Comparison of ENCODE assay signal across 16 cellular contexts in genomic region chr12:15837141-15837781, GRCh38. TPM values are rescaled to one million over a fixed set of nuclear protein-coding genes. Genes with fewer than 3 reads are reported as not detected.
DNase-seq lines count a peak whose midpoint lies in the region; ATAC-seq, FAIRE-seq and TF ChIP-seq lines count a peak whose summit lies in the region.
"Had no signal": no experiment of that assay in that cellular context is flagged by ENCODE, and none has a peak within 500 bp of the region (broad histone marks: within the 10 kb centered on the region; RNA-seq: fewer than 3 reads in every experiment).

No MANE protein-coding gene starts in this region.

- peaks cover 12% of the 10 kb centered on the region for H3K4me1 Mint-ChIP-seq in astrocyte (ENCODE audit: low read depth, unreplicated experiment)
- H3K4me1 Mint-ChIP-seq: central memory CD8-positive, alpha-beta T cell had no signal

- peak; percentile 94 for FAIRE-seq in astrocyte (lab: Jason Lieb, UNC)
- FAIRE-seq in pancreas (lab: Jason Lieb, UNC), result no peak

- no peaks in the 10 kb centered on the region for H3K27me3 Mint-ChIP-seq in astrocyte (ENCODE audit: low read depth, unreplicated experiment)

- no peaks in the 10 kb centered on the region for H3K79me2 ChIP-seq in astrocyte (ENCODE audit: insufficient read depth, low read length)

- H3K4me1 ChIP-seq in astrocyte (ENCODE audit: insufficient read depth, low read length) (no peaks in the 10 kb centered on the region), pancreas (no peaks in the 10 kb centered on the region), body of pancreas (no peaks in the 10 kb centered on the region)
- H3K4me1 ChIP-seq: BLaER1, psoas muscle had no signal

- no peaks in the 10 kb centered on the region for H3K9me3 Mint-ChIP-seq in astrocyte (ENCODE audit: unreplicated experiment)
- H3K9me3 Mint-ChIP-seq: central memory CD8-positive, alpha-beta T cell had no signal

- no peak overlapping the region for H3K4me3 ChIP-seq in astrocyte (ENCODE audit: insufficient read depth, low read depth, low read length)
- H3K4me3 ChIP-seq in foreskin fibroblast (ENCODE audit: low read depth in 1 of 2, low read length in 2 of 2), result no peak overlapping the region
- H3K4me3 ChIP-seq in pancreas, result no peak overlapping the region
- H3K4me3 ChIP-seq in body of pancreas, result no peak overlapping the region
- H3K4me3 ChIP-seq: BLaER1, psoas muscle had no signal

- ATAC-seq in pancreas (peak in 3 of 4 donors; percentile 12 to 57 (median 51)), GM18517 (IDR thresholded peaks at IDR 0.05; ENCODE audit: unreplicated experiment) (no peak), body of pancreas (no peak)
- ATAC-seq: left lobe of liver had no signal

- TF ChIP-seq POLR2A in body of pancreas (IDR thresholded peaks at IDR 0.05), result no peak

- intact Hi-C loops in pancreas (cut with DNase I) (no loop called here), body of pancreas (cut with DNase I) (no loop called here)

- no peaks in the 10 kb centered on the region for H3K36me3 ChIP-seq in astrocyte (ENCODE audit: insufficient read depth, low read length)
- no peaks in the 10 kb centered on the region for H3K36me3 ChIP-seq in pancreas
- H3K36me3 ChIP-seq in body of pancreas (replicated peaks in 1 of 2; ENCODE audit: insufficient read depth in 1 of 2, low read depth in 2 of 2), result no peaks in the 10 kb centered on the region
- H3K36me3 ChIP-seq: BLaER1 had no signal

- H3K4me3 Mint-ChIP-seq in astrocyte (ENCODE audit: unreplicated experiment), result no peak overlapping the region
- H3K4me3 Mint-ChIP-seq: central memory CD8-positive, alpha-beta T cell had no signal

- peak overlapping the region; percentile 15 for H3K27ac ChIP-seq in astrocyte (ENCODE audit: low read depth, low read length)
- H3K27ac ChIP-seq in pancreas, result no peak overlapping the region
- H3K27ac ChIP-seq in body of pancreas, result no peak overlapping the region
- H3K27ac ChIP-seq: BLaER1, KMS-11, psoas muscle had no signal

- H4K20me1 ChIP-seq in astrocyte (ENCODE audit: insufficient read depth, low read length), result no peaks in the 10 kb centered on the region
- H4K20me1 ChIP-seq: BLaER1 had no signal

- H3K9me3 ChIP-seq in astrocyte (ENCODE audit: insufficient read depth, low read depth, low read length), result no peaks in the 10 kb centered on the region
- no peaks in the 10 kb centered on the region for H3K9me3 ChIP-seq in pancreas
- H3K9me3 ChIP-seq in body of pancreas, result no peaks in the 10 kb centered on the region
- H3K9me3 ChIP-seq: BLaER1, psoas muscle had no signal

- H3K36me3 Mint-ChIP-seq in astrocyte (ENCODE audit: low read depth, unreplicated experiment), result no peaks in the 10 kb centered on the region

- peak overlapping the region; percentile 47 for H3K4me2 ChIP-seq in astrocyte (ENCODE audit: low read length)
- H3K4me2 ChIP-seq: BLaER1, KMS-11 had no signal

- H2AFZ ChIP-seq in astrocyte (ENCODE audit: low read depth, low read length), result peak overlapping the region; percentile 55

- no peak overlapping the region for H3K27ac Mint-ChIP-seq in astrocyte (ENCODE audit: unreplicated experiment)

- no peak for TF ChIP-seq CTCF in astrocyte (IDR thresholded peaks at IDR 0.05; ENCODE audit: insufficient read depth, low read depth, low read length)
- no peak for TF ChIP-seq CTCF in foreskin fibroblast (IDR thresholded peaks at IDR 0.05; ENCODE audit: low read depth, low read length)
- TF ChIP-seq CTCF in pancreas (IDR thresholded peaks at IDR 0.05), result no peak
- no peak for TF ChIP-seq CTCF in body of pancreas (IDR thresholded peaks at IDR 0.05)

- H3K9ac ChIP-seq in astrocyte (ENCODE audit: low read length), result no peak overlapping the region
- H3K9ac ChIP-seq: BLaER1, KMS-11 had no signal

- WGBS in pancreas, 2 donors, result 73 to 82% methylated on average over 5 of the region's 5 CpGs
- WGBS in body of pancreas, 2 donors, result 78 to 90% methylated on average over 5 of the region's 5 CpGs

- H3K27me3 ChIP-seq in astrocyte (ENCODE audit: insufficient read depth, low read length) (no peaks in the 10 kb centered on the region), pancreas (no peaks in the 10 kb centered on the region), body of pancreas (no peaks in the 10 kb centered on the region)
- H3K27me3 ChIP-seq: BLaER1 had no signal

- peak; percentile 93 for DNase-seq in EH (ENCODE audit: low read depth)
- peak; percentile 92 for DNase-seq in astrocyte (ENCODE audit: low read depth)
- peak; percentile 47 to 67 for DNase-seq in foreskin fibroblast
- DNase-seq in pancreas, result no peak
- DNase-seq in stimulated activated CD4-positive, alpha-beta T cell treated with anti-CD3 and anti-CD28 coated beads, Interleukin-4, amount 100 ng/mL, for 24 hours, result no peak
- DNase-seq in body of pancreas, result no peak
- DNase-seq in SW480 (ENCODE audit: low spot score), result no peak
- DNase-seq: activated naive CD4-positive, alpha-beta T cell; DMS53; NCI-H1417; psoas muscle had no signal

RNA-seq across cellular contexts. Expression of gene STRAP, which starts 44.9 kb away (rescaled TPM):
- 227 and 241 TPM in 2 replicates for total RNA-seq in astrocyte
- total RNA-seq in pancreas, result 10 to 100 TPM; 36.1 to 48.7 (median 44.1) TPM
- 10 to 100 TPM; 45.0 to 52.2 TPM for polyA plus RNA-seq in pancreas
- 10 to 100 TPM; 24.1 to 28.5 TPM for total RNA-seq in body of pancreas

RNA-seq across cellular contexts. Expression of gene EPS8, which starts 48.1 kb away (rescaled TPM):
- total RNA-seq in astrocyte (31.8 and 39.0 TPM in 2 replicates), pancreas (10 to 100 TPM in 4 of 6 donors, 1 to 10 TPM in 2; 8.2 to 26.7 (median 12.4) TPM), body of pancreas (10 to 100 TPM; 31.6 to 41.2 TPM)
- polyA plus RNA-seq in pancreas, result 10 to 100 TPM in 1 of 2 donors, 1 to 10 TPM in 1; 8.6 to 10.3 TPM

Comparison
In these comparisons a context has a peak if more than half of its experiments do, and no peak if none do; other contexts are left out.
1. DNase-seq: peak in EH (single experiment), astrocyte (single experiment) and foreskin fibroblast (2 of 2); none in pancreas (0 of 6), stimulated activated CD4-positive, alpha-beta T cell treated with anti-CD3 and anti-CD28 coated beads, Interleukin-4, amount 100 ng/mL, for 24 hours (single experiment), body of pancreas (0 of 4) and SW480 (single experiment).
2. ATAC-seq: peak in pancreas (3 of 4); none in GM18517 (single experiment) and body of pancreas (single experiment).